18 cellular contexts compared by ENCODE assay signal in genomic region chr14:30995674-30996073, GRCh38. TPM values are rescaled to one million over a fixed set of nuclear protein-coding genes. Genes with fewer than 3 reads are reported as not detected.
A peak's percentile ranks its signal among the peaks of the same experiment; 100 is the strongest.
DNase-seq lines count a peak whose midpoint lies in the region; ATAC-seq, FAIRE-seq and TF ChIP-seq lines count a peak whose summit lies in the region.
"Had no signal": no experiment of that assay in that cellular context is flagged by ENCODE, and none has a peak within 500 bp of the region (broad histone marks: within the 10 kb centered on the region; RNA-seq: fewer than 3 reads in every experiment).

No MANE protein-coding gene starts in this region.

- H4K20me1 ChIP-seq in GM23338 (replicated peaks; ENCODE audit: insufficient read depth): peaks cover 29% of the 10 kb centered on the region
- peaks cover 17% of the 10 kb centered on the region for H4K20me1 ChIP-seq in Karpas-422 (ENCODE audit: insufficient read depth, low read depth, low read length)
- H4K20me1 ChIP-seq in endothelial cell of umbilical vein (replicated peaks; ENCODE audit: control insufficient read depth, extremely low read depth, insufficient read depth, low read length): peaks cover 17% of the 10 kb centered on the region

- peaks cover 22% of the 10 kb centered on the region; the same call in 2 of the 3 replicates for H3K36me3 Mint-ChIP-seq in GM23338 (ENCODE audit: low read depth)
- peaks cover 23% of the 10 kb centered on the region for H3K36me3 Mint-ChIP-seq in osteocyte (ENCODE audit: unreplicated experiment)

- ATAC-seq in GM23338: no peak
- no peak for ATAC-seq in GM19395 (IDR thresholded peaks at IDR 0.05; ENCODE audit: unreplicated experiment)
- ATAC-seq in HG03025 (IDR thresholded peaks at IDR 0.05; ENCODE audit: low FRiP score, unreplicated experiment): no peak

- H3K27ac Mint-ChIP-seq in GM23338 (no peak overlapping the region), osteocyte (ENCODE audit: unreplicated experiment) (peak overlapping the region; percentile 19)
- H3K27ac Mint-ChIP-seq: T-helper 2 cell treated with Interferon-gamma antibody and Interleukin-4, amounts not matched to agents 5 μg/mL and 100 μg/mL, for 36 hours had no signal

- H3K9me3 ChIP-seq in Karpas-422 (ENCODE audit: low read length): peaks cover 23% of the 10 kb centered on the region
- H3K9me3 ChIP-seq in endothelial cell of umbilical vein (replicated peaks; ENCODE audit: control insufficient read depth, insufficient read depth, low read length): no peaks in the 10 kb centered on the region
- H3K9me3 ChIP-seq: thyroid gland had no signal

- H3K27ac ChIP-seq in GM23338 (ENCODE audit: low read depth) (no peak overlapping the region), Karpas-422 (ENCODE audit: low read length) (peak overlapping the region; percentile 62), endothelial cell of umbilical vein (ENCODE audit: insufficient read depth, low read depth, low read length) (peak overlapping the region; percentile 55)
- H3K27ac ChIP-seq: hepatocyte, thyroid gland had no signal

- H3K27me3 ChIP-seq in GM23338 (ENCODE audit: insufficient read depth): no peaks in the 10 kb centered on the region
- no peaks in the 10 kb centered on the region for H3K27me3 ChIP-seq in Karpas-422 (ENCODE audit: low read length)
- H3K27me3 ChIP-seq in endothelial cell of umbilical vein (ENCODE audit: control insufficient read depth in 2 of 2, insufficient read depth in 2 of 2, low read length in 2 of 2): no peaks in the 10 kb centered on the region
- H3K27me3 ChIP-seq: esophagus squamous epithelium, hepatocyte, thyroid gland had no signal

- H3K36me3 ChIP-seq in GM23338 (ENCODE audit: insufficient read depth): no peaks in the 10 kb centered on the region; the same call in 1 of the 2 replicates
- H3K36me3 ChIP-seq in Karpas-422 (ENCODE audit: insufficient read depth, low read length): peaks cover 26% of the 10 kb centered on the region
- H3K36me3 ChIP-seq in endothelial cell of umbilical vein (ENCODE audit: control insufficient read depth in 2 of 2, extremely low read depth in 1 of 2, insufficient read depth in 2 of 2, low read length in 2 of 2): peaks cover 0 to 2% of the 10 kb centered on the region in 2 experiments
- H3K36me3 ChIP-seq: thyroid gland had no signal

- H3K4me3 Mint-ChIP-seq in GM23338: no peak overlapping the region
- no peak overlapping the region for H3K4me3 Mint-ChIP-seq in osteocyte (ENCODE audit: unreplicated experiment)
- H3K4me3 Mint-ChIP-seq: activated T-cell treated with anti-CD3 and anti-CD28 coated beads, Interleukin-2, amount 50 U/mL, for 4 hours; T-helper 2 cell treated with Interferon-gamma antibody and Interleukin-4, amounts not matched to agents 5 μg/mL and 100 μg/mL, for 36 hours had no signal

- POLR2A ChIA-PET in endothelial cell of umbilical vein (lab: Charles Lee): no interaction called here

- H3K9me1 ChIP-seq in endothelial cell of umbilical vein (replicated peaks; ENCODE audit: control insufficient read depth, extremely low read depth, insufficient read depth, low read length): peaks cover 6% of the 10 kb centered on the region

- peaks cover 60% of the 10 kb centered on the region for H3K4me1 ChIP-seq in GM23338 (ENCODE audit: insufficient read depth)
- peaks cover 42% of the 10 kb centered on the region for H3K4me1 ChIP-seq in Karpas-422 (ENCODE audit: low read length)
- peaks cover 24% of the 10 kb centered on the region for H3K4me1 ChIP-seq in endothelial cell of umbilical vein (ENCODE audit: control insufficient read depth, extremely low read depth, insufficient read depth, low read length)

- H3K9me3 Mint-ChIP-seq in GM23338 (peaks cover 11% of the 10 kb centered on the region; the same call in 2 of the 3 replicates), osteocyte (ENCODE audit: unreplicated experiment) (peaks cover 21% of the 10 kb centered on the region)

- H3K9me2 ChIP-seq in GM23338 (ENCODE audit: insufficient read depth) (no peaks in the 10 kb centered on the region; the same call in 1 of the 2 replicates), Karpas-422 (replicated peaks; ENCODE audit: insufficient read depth, low read length) (no peaks in the 10 kb centered on the region)

- no peak overlapping the region for H3K9ac ChIP-seq in Karpas-422 (ENCODE audit: low read length)
- no peak overlapping the region for H3K9ac ChIP-seq in endothelial cell of umbilical vein (replicated peaks; ENCODE audit: extremely low read depth, insufficient read depth, low read length)

- H3K27me3 Mint-ChIP-seq in GM23338 (ENCODE audit: insufficient read depth, low read depth, poor library complexity) (peaks cover 6% of the 10 kb centered on the region), osteocyte (ENCODE audit: unreplicated experiment) (no peaks in the 10 kb centered on the region)
- H3K27me3 Mint-ChIP-seq: CD8-positive, alpha-beta memory T cell had no signal

- dilution Hi-C loops in endothelial cell of umbilical vein (cut with MboI; ENCODE audit: extremely low pct_ligation_motif_present, low sequenced_read_pairs): no loop called here

- H3K79me2 ChIP-seq in GM23338 (replicated peaks; ENCODE audit: insufficient read depth) (peaks cover 100% of the 10 kb centered on the region), Karpas-422 (ENCODE audit: low read length) (peaks cover 100% of the 10 kb centered on the region), endothelial cell of umbilical vein (ENCODE audit: control insufficient read depth, insufficient read depth, low read length) (peaks cover 96% of the 10 kb centered on the region)

- H3K4me2 ChIP-seq in GM23338 (peak overlapping the region; percentile 57; the same call in 1 of the 2 replicates), Karpas-422 (ENCODE audit: low read depth, low read length, poor library complexity, severe bottlenecking) (peak overlapping the region; percentile 40), endothelial cell of umbilical vein (ENCODE audit: insufficient read depth, low read length) (no peak overlapping the region)
- H3K4me2 ChIP-seq: hepatocyte had no signal

- TF ChIP-seq CTCF in GM23338 (conservative IDR thresholded peaks at IDR 0.05; ENCODE audit: low read depth in 2 of 2) (no peak), endothelial cell of umbilical vein (IDR thresholded peaks at IDR 0.05; ENCODE audit: extremely low read depth in 1 of 2, insufficient read depth in 1 of 2, low read depth in 1 of 2, low read length in 2 of 2) (no peak), osteocyte (IDR thresholded peaks at IDR 0.05) (no peak)

- no peak for DNase-seq in GM23338 (ENCODE audit: low spot score)
- DNase-seq in Karpas-422: no peak
- DNase-seq in endothelial cell of umbilical vein (ENCODE audit: low read depth, low spot score): no peak
- no peak for DNase-seq in osteocyte (ENCODE audit: extremely low spot score, unreplicated experiment)
- no peak for DNase-seq in SW480 (ENCODE audit: low spot score)
- DNase-seq: activated CD4-positive, alpha-beta T cell treated with anti-CD3 and anti-CD28 coated beads for 4 hours; activated T-cell treated with anti-CD3 and anti-CD28 coated beads, Interleukin-2, amount 50 U/mL, for 4 hours; CD8-positive, alpha-beta memory T cell; cortex of kidney; esophagus squamous epithelium; NCI-H748 treated with DMSO at 0.1 percent for 48 hours; thyroid gland had no signal

- H3K4me3 ChIP-seq in GM23338: no peak overlapping the region
- no peak overlapping the region for H3K4me3 ChIP-seq in Karpas-422 (ENCODE audit: low read length)
- no peak overlapping the region for H3K4me3 ChIP-seq in endothelial cell of umbilical vein (replicated peaks in 1 of 3; ENCODE audit: insufficient read depth in 1 of 3, low read depth in 1 of 3, low read length in 3 of 3)
- H3K4me3 ChIP-seq: esophagus squamous epithelium, hepatocyte, lung, thyroid gland had no signal

- H3K4me1 Mint-ChIP-seq in GM23338: peaks cover 53% of the 10 kb centered on the region
- peaks cover 30% of the 10 kb centered on the region for H3K4me1 Mint-ChIP-seq in osteocyte (ENCODE audit: unreplicated experiment)

- no peak for FAIRE-seq in endothelial cell of umbilical vein (lab: Jason Lieb, UNC)
- FAIRE-seq: GM12892 had no signal

- CTCF ChIA-PET in endothelial cell of umbilical vein (lab: Charles Lee): interaction anchor here (1.0 to 1.4 kb wide), 7 partner anchors 10 to 87 kb away, joined by 3 to 7 read pairs (median 4); partner anchors contain the start of gene AP4S1

- TF ChIP-seq POLR2A in endothelial cell of umbilical vein (IDR thresholded peaks at IDR 0.05; ENCODE audit: low read depth, low read length): no peak

- intact Hi-C loops in endothelial cell of umbilical vein (cut with micrococcal nuclease): loop anchor here (2.0 kb wide), 1 partner anchor 47 kb away; no protein-coding TSS in a partner anchor

- H3F3A ChIP-seq in GM23338 (replicated peaks; ENCODE audit: low read depth): 0 out of 2 replicates have a peak, but pooled peaks cover 14% of the 10 kb centered on the region

- H2AFZ ChIP-seq in GM23338 (no peak overlapping the region), Karpas-422 (ENCODE audit: low read length) (no peak overlapping the region), endothelial cell of umbilical vein (ENCODE audit: low read depth, low read length) (no peak overlapping the region)
- H2AFZ ChIP-seq: hepatocyte had no signal

- BruUV-seq in endothelial cell of umbilical vein (replicated peaks; lab: Mats Ljungman, UMichigan): no TSS peak

RNA-seq across cellular contexts. Expression of gene AP4S1, which starts 29.8 kb away (rescaled TPM):
- 13.4 and 25.9 TPM in 2 replicates for total RNA-seq in GM23338 (2014; rRNA removed; shearing (Covaris generic))
- polyA plus RNA-seq in GM23338 (2016; fragmentation: Nextera tagmentation; extraction: Ambion mirVana) (13.3 and 15.7 TPM in 2 replicates), endothelial cell of umbilical vein (1.9 and 2.8 TPM in 2 replicates)
- total RNA-seq in Karpas-422 (2014; rRNA removed; shearing (Covaris generic); ENCODE audit: low replicate concordance): 7.8 and 10.2 TPM in 2 replicates
- total RNA-seq in endothelial cell of umbilical vein (7.2 TPM in 2 replicates), osteocyte (5.2 and 6.3 TPM in 2 replicates)
- 3.9 and 4.5 TPM in 2 replicates for polyA plus RNA-seq in endothelial cell of umbilical vein (2011; cell fraction: cytosol; rRNA removed)
- polyA plus RNA-seq in endothelial cell of umbilical vein (2011; cell fraction: nucleus; rRNA removed): 4.1 and 6.1 TPM in 2 replicates
- 3.4 and 4.4 TPM in 2 replicates for polyA plus RNA-seq in endothelial cell of umbilical vein (2012)
- 5.1 and 6.7 TPM in 2 replicates for polyA minus RNA-seq in endothelial cell of umbilical vein
- 4.7 TPM for polyA minus RNA-seq in endothelial cell of umbilical vein (2011; cell fraction: cytosol; rRNA and poly(A)+ RNA removed)
- polyA minus RNA-seq in endothelial cell of umbilical vein (2011; cell fraction: nucleus; rRNA and poly(A)+ RNA removed): 5.0 and 7.1 TPM in 2 replicates

RNA-seq across cellular contexts. Expression of gene STRN3, which starts 30.5 kb away (rescaled TPM):
- total RNA-seq in GM23338 (2014; rRNA removed; shearing (Covaris generic)): 39.0 and 40.6 TPM in 2 replicates
- polyA plus RNA-seq in GM23338 (2016; fragmentation: Nextera tagmentation; extraction: Ambion mirVana) (28.3 and 35.0 TPM in 2 replicates), endothelial cell of umbilical vein (8.1 and 8.4 TPM in 2 replicates)
- total RNA-seq in Karpas-422 (2014; rRNA removed; shearing (Covaris generic); ENCODE audit: low replicate concordance): 31.3 and 59.0 TPM in 2 replicates
- total RNA-seq in endothelial cell of umbilical vein (35.1 and 39.1 TPM in 2 replicates), osteocyte (38.7 and 40.4 TPM in 2 replicates)
- 8.4 and 9.3 TPM in 2 replicates for polyA plus RNA-seq in endothelial cell of umbilical vein (2011; cell fraction: cytosol; rRNA removed)
- polyA plus RNA-seq in endothelial cell of umbilical vein (2011; cell fraction: nucleus; rRNA removed): 32.6 and 34.6 TPM in 2 replicates
- polyA plus RNA-seq in endothelial cell of umbilical vein (2012): 18.0 and 20.6 TPM in 2 replicates
- 43.9 and 45.6 TPM in 2 replicates for polyA minus RNA-seq in endothelial cell of umbilical vein
- polyA minus RNA-seq in endothelial cell of umbilical vein (2011; cell fraction: cytosol; rRNA and poly(A)+ RNA removed): 14.0 TPM
- 69.1 and 94.1 TPM in 2 replicates for polyA minus RNA-seq in endothelial cell of umbilical vein (2011; cell fraction: nucleus; rRNA and poly(A)+ RNA removed)
